26 cellular contexts compared by ENCODE assay signal in the genomic region with DNA sequence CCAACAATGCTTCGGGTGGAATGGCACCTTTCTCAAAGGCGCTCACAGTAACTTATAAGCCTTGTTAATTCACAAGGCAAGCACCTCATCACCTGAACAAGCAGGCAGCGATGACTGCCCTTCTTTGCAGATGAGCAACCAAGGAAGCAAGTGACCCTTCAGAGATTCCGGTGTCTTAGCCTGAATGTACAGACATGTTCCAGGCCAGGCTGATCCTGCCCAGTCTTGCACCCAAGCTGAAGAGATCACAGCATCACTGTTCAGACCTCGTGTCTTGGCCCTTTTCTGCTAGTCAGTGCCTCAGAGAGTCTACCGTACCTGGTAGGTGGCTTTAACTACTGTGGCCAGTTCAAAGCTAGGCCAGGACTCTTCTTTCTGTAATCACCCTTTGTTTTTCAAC.
"Had no signal": no experiment of that assay in that cellular context is flagged by ENCODE, and none has a peak within 500 bp of the region (broad histone marks: within the 10 kb centered on the region; RNA-seq: fewer than 3 reads in every experiment).

No MANE protein-coding gene starts in this region.

- H3K4me3 ChIP-seq: body of pancreas, coronary artery, dorsolateral prefrontal cortex, esophagus squamous epithelium had no signal

- H3K27me3 Mint-ChIP-seq: activated naive CD8-positive, alpha-beta T cell; activated T-helper 17 cell treated with anti-CD3 and anti-CD28 coated beads, Interleukin-2, amount 50 U/mL, for 72 hours had no signal

- H3K27ac Mint-ChIP-seq: activated CD4-positive, alpha-beta memory T cell treated with anti-CD3 and anti-CD28 coated beads, Interleukin-2, amount 10 ng/mL, durations not matched to agents 7 days and 5 days; activated CD4-positive, alpha-beta T cell treated with anti-CD3 and anti-CD28 coated beads, Interleukin-2, amount 10 ng/mL, durations not matched to agents 7 days and 5 days; activated naive CD8-positive, alpha-beta T cell; activated T-helper 17 cell treated with anti-CD3 and anti-CD28 coated beads, Interleukin-2, amount 50 U/mL, for 72 hours; dendritic cell treated with granulocyte-macrophage colony-stimulating factor and Interleukin-4, amounts not matched to agents 40 ng/mL and 50 ng/mL, for 4 days; endodermal cell had no signal

- H3K36me3 Mint-ChIP-seq: activated naive CD8-positive, alpha-beta T cell had no signal

- H3K4me1 ChIP-seq: body of pancreas had no signal

- DNase-seq: activated CD4-positive, alpha-beta memory T cell treated with anti-CD3 and anti-CD28 coated beads, Interleukin-2, amount 10 ng/mL, durations not matched to agents 7 days and 5 days; activated CD4-positive, alpha-beta T cell treated with anti-CD3 and anti-CD28 coated beads for 4 hours; activated CD4-positive, alpha-beta T cell treated with anti-CD3 and anti-CD28 coated beads, Interleukin-2, amount 10 ng/mL, durations not matched to agents 7 days and 5 days; activated CD4-positive, alpha-beta T cell treated with anti-CD3 and anti-CD28 coated beads, Interleukin-2, amount 50 U/mL, for 4 hours; activated CD4-positive, CD25-positive, alpha-beta regulatory T cell; activated CD4-positive, CD25-positive, alpha-beta regulatory T cell treated with anti-CD3 and anti-CD28 coated beads, Interleukin-2, amount 50 U/mL, for 72 hours; activated CD8-positive, alpha-beta memory T cell treated with anti-CD3 and anti-CD28 coated beads, Interleukin-2, amount 50 U/mL, for 48 hours; activated effector memory CD4-positive, alpha-beta T cell treated with Interleukin-2 at 50 U/mL for 16 hours; activated gamma-delta T cell treated with Interleukin-2 at 50 U/mL for 16 hours; activated naive CD4-positive, alpha-beta T cell treated with anti-CD3 and anti-CD28 coated beads, Interleukin-2, amount 50 U/mL, for 16 hours; activated naive CD4-positive, alpha-beta T cell treated with Interleukin-2 at 50 U/mL for 16 hours; activated T-cell treated with anti-CD3 and anti-CD28 coated beads, Interleukin-2, amount 50 U/mL, for 4 hours; amniotic stem cell; anterior cingulate cortex; body of pancreas; dorsolateral prefrontal cortex; effector memory CD4-positive, alpha-beta T cell; endodermal cell; esophagus squamous epithelium; head of caudate nucleus; T-helper 2 cell had no signal

- H3K27ac ChIP-seq: body of pancreas, coronary artery, dorsolateral prefrontal cortex, esophagus squamous epithelium had no signal

- H3K36me3 ChIP-seq: esophagus squamous epithelium had no signal

- H3K4me3 Mint-ChIP-seq: activated CD4-positive, alpha-beta memory T cell treated with anti-CD3 and anti-CD28 coated beads, Interleukin-2, amount 10 ng/mL, durations not matched to agents 7 days and 5 days; activated CD4-positive, alpha-beta T cell treated with anti-CD3 and anti-CD28 coated beads, Interleukin-2, amount 10 ng/mL, durations not matched to agents 7 days and 5 days; activated naive CD8-positive, alpha-beta T cell; activated T-cell treated with anti-CD3 and anti-CD28 coated beads, Interleukin-2, amount 50 U/mL, for 4 hours; activated T-helper 17 cell treated with anti-CD3 and anti-CD28 coated beads, Interleukin-2, amount 50 U/mL, for 72 hours; central memory CD8-positive, alpha-beta T cell; dendritic cell treated with granulocyte-macrophage colony-stimulating factor and Interleukin-4, amounts not matched to agents 40 ng/mL and 50 ng/mL, for 4 days; endodermal cell had no signal

- H3K9me3 ChIP-seq: body of pancreas, esophagus squamous epithelium had no signal

- H3K4me1 Mint-ChIP-seq: activated CD4-positive, alpha-beta memory T cell treated with anti-CD3 and anti-CD28 coated beads, Interleukin-2, amount 10 ng/mL, durations not matched to agents 7 days and 5 days; activated CD4-positive, alpha-beta T cell treated with anti-CD3 and anti-CD28 coated beads, Interleukin-2, amount 10 ng/mL, durations not matched to agents 7 days and 5 days; activated T-helper 17 cell treated with anti-CD3 and anti-CD28 coated beads, Interleukin-2, amount 50 U/mL, for 72 hours; central memory CD8-positive, alpha-beta T cell; endodermal cell had no signal

- H3K27me3 ChIP-seq: body of pancreas, dorsolateral prefrontal cortex had no signal

- ATAC-seq: activated T-cell treated with anti-CD3 and anti-CD28 coated beads, Interleukin-2, amount 50 U/mL, for 4 hours; activated T-helper 17 cell treated with anti-CD3 and anti-CD28 coated beads, Interleukin-2, amount 50 U/mL, for 72 hours; body of pancreas had no signal

- H3K9me3 Mint-ChIP-seq: activated CD4-positive, alpha-beta memory T cell treated with anti-CD3 and anti-CD28 coated beads, Interleukin-2, amount 10 ng/mL, durations not matched to agents 7 days and 5 days; activated CD4-positive, alpha-beta T cell treated with anti-CD3 and anti-CD28 coated beads, Interleukin-2, amount 10 ng/mL, durations not matched to agents 7 days and 5 days; activated T-cell treated with anti-CD3 and anti-CD28 coated beads, Interleukin-2, amount 50 U/mL, for 4 hours; activated T-helper 17 cell treated with anti-CD3 and anti-CD28 coated beads, Interleukin-2, amount 50 U/mL, for 72 hours; central memory CD8-positive, alpha-beta T cell; dendritic cell treated with granulocyte-macrophage colony-stimulating factor and Interleukin-4, amounts not matched to agents 40 ng/mL and 50 ng/mL, for 4 days; endodermal cell had no signal
